Comparison of ENCODE assay signal across 1 cellular context in the genomic region with DNA sequence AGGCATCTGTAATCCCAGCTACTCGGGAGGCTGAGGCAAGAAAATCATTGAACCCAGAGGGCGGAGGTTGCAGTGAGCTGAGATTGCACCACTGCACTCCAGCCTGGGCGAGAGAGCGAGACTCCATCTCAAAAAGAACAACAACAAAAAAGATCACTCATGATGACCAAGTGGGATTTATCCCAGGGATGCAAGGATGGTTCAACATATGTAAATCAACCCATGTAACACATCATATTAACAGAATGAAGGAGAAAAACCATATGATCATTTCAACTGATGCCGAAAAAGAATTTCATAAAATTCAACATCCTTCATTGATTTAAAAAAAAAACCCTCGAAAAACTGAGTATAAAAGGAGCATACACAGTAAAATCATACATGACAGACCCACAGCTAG.
A peak's percentile ranks its signal among the peaks of the same experiment; 100 is the strongest.
TF ChIP-seq lines count a peak whose summit lies in the region.

No MANE protein-coding gene starts in this region.

TF ChIP-seq in K562, 482 proteins besides CTCF, POLR2A, EP300 and RAD21:
- 0 out of 4 replicates have a peak, but pooled peaks of 1 of the 2 experiments have one; percentile 31 for TF ChIP-seq TRIM24 (IDR thresholded peaks at IDR 0.05)
- TF ChIP-seq TRIM28 (IDR thresholded peaks at IDR 0.05), result peak; percentile 36; the same call in 1 of the 2 replicates
- peak; percentile 90 for TF ChIP-seq ZNF324 (CRISPR knock-in tag; IDR thresholded peaks at IDR 0.05)
- peak; percentile 27 for TF ChIP-seq ZNF280A (IDR thresholded peaks at IDR 0.05; ENCODE audit: low read depth, partially characterized antibody)
